Comparison of ENCODE assay signal across 11 cellular contexts in the genomic region with DNA sequence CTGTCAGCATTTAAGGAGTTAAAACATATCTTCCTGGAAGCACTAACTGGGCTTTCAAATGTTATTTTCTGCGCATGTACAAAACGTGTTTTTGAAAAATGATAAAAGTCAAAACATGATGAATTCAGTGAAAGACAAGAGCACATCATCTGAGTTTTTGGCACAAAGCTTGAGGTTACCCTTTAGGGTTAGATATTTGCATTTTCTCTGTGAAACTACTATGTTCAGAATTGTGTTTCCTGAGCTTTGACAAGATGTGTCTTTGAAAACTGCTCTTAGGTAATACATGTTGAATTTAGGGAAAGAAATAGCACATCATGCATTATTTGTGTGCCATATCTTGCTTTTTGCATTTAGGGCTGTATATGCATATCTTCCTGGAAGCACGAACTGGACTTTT.
"Had no signal": no experiment of that assay in that cellular context is flagged by ENCODE, and none has a peak within 500 bp of the region (broad histone marks: within the 10 kb centered on the region; RNA-seq: fewer than 3 reads in every experiment).

No MANE protein-coding gene starts in this region.

- H3K4me3 ChIP-seq: GM23248, GM23338, HAP-1 had no signal

- H3K4me1 ChIP-seq: HAP-1 had no signal

- ATAC-seq: GM23338, HCT116 had no signal

- H2AFZ ChIP-seq: GM23248, GM23338 had no signal

- H3K36me3 ChIP-seq: HAP-1 had no signal

- H3K9ac ChIP-seq: GM23248 had no signal

- H3K27ac ChIP-seq: GM23248 had no signal

- H3K4me2 ChIP-seq: GM23338 had no signal

- FAIRE-seq: H1, H54 had no signal

- H3K9me3 ChIP-seq: HAP-1 had no signal

- DNase-seq: GM23248, GOT3, H7, H9, HCEC 1CT, HFFc6 had no signal
